ENCODE assay signal across 15 cellular contexts in the genomic region with DNA sequence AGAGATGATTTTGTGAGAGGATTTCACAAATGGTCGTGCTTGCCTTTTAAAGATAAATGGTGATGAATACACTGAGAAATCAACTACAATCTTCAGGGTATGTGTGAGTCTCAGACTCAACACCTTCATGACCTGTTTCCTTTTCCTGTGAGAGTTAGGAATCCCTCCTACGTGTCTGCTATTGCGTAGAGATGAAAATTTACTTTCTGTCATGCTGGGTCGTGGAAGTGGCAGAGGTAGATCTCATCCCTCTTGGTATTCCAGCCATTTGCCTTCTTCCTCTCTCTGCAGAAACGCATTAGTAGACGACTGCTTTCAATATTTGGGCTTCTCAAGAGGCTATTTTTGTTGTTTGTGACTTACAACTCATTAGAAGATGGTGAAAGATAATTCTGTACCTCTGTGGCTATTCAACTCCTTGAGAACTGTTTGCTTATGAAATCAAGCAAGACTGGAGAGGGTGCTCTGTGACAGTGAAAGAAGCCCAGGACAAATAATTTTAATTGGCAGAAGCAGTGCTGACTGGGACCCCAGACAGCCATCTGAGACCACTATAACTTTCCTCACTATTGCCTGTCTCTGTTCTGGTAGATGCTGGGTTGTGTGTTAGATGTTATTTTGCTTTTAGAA.
DNase-seq lines count a peak whose midpoint lies in the region; ATAC-seq and TF ChIP-seq lines count a peak whose summit lies in the region.
"Had no signal": no experiment of that assay in that cellular context is flagged by ENCODE, and none has a peak within 500 bp of the region (broad histone marks: within the 10 kb centered on the region; RNA-seq: fewer than 3 reads in every experiment).

No MANE protein-coding gene starts in this region.

- H3K27me3 Mint-ChIP-seq in activated T-cell treated with anti-CD3 and anti-CD28 coated beads, Interleukin-2, amount 50 U/mL, for 72 hours (ENCODE audit: low read depth), result no peaks in the 10 kb centered on the region
- no peaks in the 10 kb centered on the region for H3K27me3 Mint-ChIP-seq in chondrocyte (ENCODE audit: low read depth)
- H3K27me3 Mint-ChIP-seq in naive thymus-derived CD4-positive, alpha-beta T cell, result no peaks in the 10 kb centered on the region

- TF ChIP-seq POLR2A in spleen (IDR thresholded peaks at IDR 0.05), result no peak

- no peaks in the 10 kb centered on the region for H3K36me3 ChIP-seq in naive thymus-derived CD4-positive, alpha-beta T cell (ENCODE audit: control insufficient read depth in 2 of 3, insufficient read depth in 3 of 3, low read length in 3 of 3)
- H3K36me3 ChIP-seq in tibial artery (no peaks in the 10 kb centered on the region), spleen (no peaks in the 10 kb centered on the region)

- peak overlapping the region; percentile 44 for H3K27ac Mint-ChIP-seq in activated T-cell treated with anti-CD3 and anti-CD28 coated beads, Interleukin-2, amount 50 U/mL, for 72 hours
- H3K27ac Mint-ChIP-seq in chondrocyte (ENCODE audit: unreplicated experiment), result peak overlapping the region; percentile 73
- H3K27ac Mint-ChIP-seq in naive thymus-derived CD4-positive, alpha-beta T cell, result no peak overlapping the region
- H3K27ac Mint-ChIP-seq: H9 had no signal

- H3K27me3 ChIP-seq in naive thymus-derived CD4-positive, alpha-beta T cell (ENCODE audit: control insufficient read depth in 2 of 2, insufficient read depth in 2 of 2, low read length in 2 of 2), result no peaks in the 10 kb centered on the region
- H3K27me3 ChIP-seq in tibial artery, result no peaks in the 10 kb centered on the region
- H3K27me3 ChIP-seq in spleen (replicated peaks in 1 of 7), result no peaks in the 10 kb centered on the region

- CTCF ChIA-PET in naive thymus-derived CD4-positive, alpha-beta T cell (lab: Charles Lee), result no interaction called here

- DNase-seq in activated T-cell treated with anti-CD3 and anti-CD28 coated beads, Interleukin-2, amount 50 U/mL, for 72 hours, result no peak
- no peak for DNase-seq in activated T-cell treated with anti-CD3 and anti-CD28 coated beads, Interleukin-2, amount 50 U/mL, for 48 hours
- DNase-seq in chondrocyte (ENCODE audit: low spot score) (no peak), tibial artery (no peak), spleen (no peak), DMS 273 treated with DMSO at 0.1 percent for 48 hours (lab: John Stamatoyannopoulos, UW) (no peak), NOMO-1 treated with DMSO at 0.1 percent for 48 hours (lab: John Stamatoyannopoulos, UW; ENCODE audit: unreplicated experiment) (no peak)
- DNase-seq in naive thymus-derived CD4-positive, alpha-beta T cell, result no peak
- DNase-seq: H9, NCI-H1092 treated with DMSO at 0.1 percent for 48 hours, NCI-H1694, NCI-H446, PC-3 had no signal

- H3K4me1 Mint-ChIP-seq in activated T-cell treated with anti-CD3 and anti-CD28 coated beads, Interleukin-2, amount 50 U/mL, for 72 hours (ENCODE audit: low read depth), result no peaks in the 10 kb centered on the region
- H3K4me1 Mint-ChIP-seq in chondrocyte (ENCODE audit: low read depth), result peaks cover 48% of the 10 kb centered on the region
- peaks cover 0 to 19% (median 12%) of the 10 kb centered on the region in 7 donors for H3K4me1 Mint-ChIP-seq in naive thymus-derived CD4-positive, alpha-beta T cell

- H3K9me3 Mint-ChIP-seq in activated T-cell treated with anti-CD3 and anti-CD28 coated beads, Interleukin-2, amount 50 U/mL, for 72 hours, result no peaks in the 10 kb centered on the region
- no peaks in the 10 kb centered on the region for H3K9me3 Mint-ChIP-seq in chondrocyte (ENCODE audit: low read depth)
- H3K9me3 Mint-ChIP-seq in naive thymus-derived CD4-positive, alpha-beta T cell, result no peaks in the 10 kb centered on the region
- H3K9me3 Mint-ChIP-seq: H9 had no signal

- WGBS in spleen, 5 donors, result 75 to 85% (median 78%) methylated on average over 6 of the region's 6 CpGs

- peaks cover 0 to 7% of the 10 kb centered on the region in 2 donors for H3K4me1 ChIP-seq in naive thymus-derived CD4-positive, alpha-beta T cell (ENCODE audit: control insufficient read depth in 2 of 2, insufficient read depth in 2 of 2, low read length in 2 of 2)
- peaks cover 0 to 60% (median 38%) of the 10 kb centered on the region in 4 donors for H3K4me1 ChIP-seq in tibial artery
- peaks cover 12 to 21% (median 14%) of the 10 kb centered on the region in 6 donors for H3K4me1 ChIP-seq in spleen

- H3K4me3 ChIP-seq in naive thymus-derived CD4-positive, alpha-beta T cell (ENCODE audit: low read length), result no peak overlapping the region
- H3K4me3 ChIP-seq in tibial artery (no peak overlapping the region), spleen (no peak overlapping the region)
- H3K4me3 ChIP-seq: A549 had no signal

- TF ChIP-seq CTCF in chondrocyte (IDR thresholded peaks at IDR 0.05) (no peak), tibial artery (IDR thresholded peaks at IDR 0.05) (no peak), spleen (IDR thresholded peaks at IDR 0.05 in 8 of 11, conservative IDR thresholded peaks at IDR 0.05 in 3 of 11) (no peak)

- intact Hi-C loops in naive thymus-derived CD4-positive, alpha-beta T cell (cut with micrococcal nuclease), result no loop called here
- intact Hi-C loops in tibial artery (cut with DNase I; ENCODE audit: low total_unique reads) (no loop called here), spleen (cut with DNase I; ENCODE audit: low total_unique reads) (no loop called here)

- no peaks in the 10 kb centered on the region for H3K36me3 Mint-ChIP-seq in activated T-cell treated with anti-CD3 and anti-CD28 coated beads, Interleukin-2, amount 50 U/mL, for 72 hours (ENCODE audit: insufficient read depth in 2 of 2)
- no peaks in the 10 kb centered on the region for H3K36me3 Mint-ChIP-seq in chondrocyte (ENCODE audit: low read depth)
- H3K36me3 Mint-ChIP-seq in naive thymus-derived CD4-positive, alpha-beta T cell, result no peaks in the 10 kb centered on the region

- H3K4me3 Mint-ChIP-seq in activated T-cell treated with anti-CD3 and anti-CD28 coated beads, Interleukin-2, amount 50 U/mL, for 72 hours, result no peak overlapping the region
- no peak overlapping the region for H3K4me3 Mint-ChIP-seq in chondrocyte (ENCODE audit: unreplicated experiment)
- peak overlapping the region in 1 of 10 donors; percentile 26 for H3K4me3 Mint-ChIP-seq in naive thymus-derived CD4-positive, alpha-beta T cell
- H3K4me3 Mint-ChIP-seq: H9 had no signal

- H3K27ac ChIP-seq in naive thymus-derived CD4-positive, alpha-beta T cell (ENCODE audit: low read depth, low read length), result no peak overlapping the region
- H3K27ac ChIP-seq in tibial artery (peak overlapping the region; percentile 47 to 55), spleen (peak overlapping the region in 2 of 8 donors; percentile 19 to 47)
- H3K27ac ChIP-seq: HL-60 had no signal

- ATAC-seq in activated T-cell treated with anti-CD3 and anti-CD28 coated beads, Interleukin-2, amount 50 U/mL, for 72 hours (replicated peaks in 1 of 2), result no peak
- peak; percentile 73 for ATAC-seq in naive thymus-derived CD4-positive, alpha-beta T cell
- ATAC-seq: A549, PC-3 had no signal

- POLR2A ChIA-PET in naive thymus-derived CD4-positive, alpha-beta T cell (lab: Charles Lee), result no interaction called here

- H3K9me3 ChIP-seq in naive thymus-derived CD4-positive, alpha-beta T cell (ENCODE audit: control insufficient read depth in 2 of 3, low read length in 3 of 3), result no peaks in the 10 kb centered on the region
- no peaks in the 10 kb centered on the region for H3K9me3 ChIP-seq in tibial artery
- H3K9me3 ChIP-seq in spleen, result no peaks in the 10 kb centered on the region
- H3K9me3 ChIP-seq: A549 had no signal

Comparison
In these comparisons a context has a peak if more than half of its experiments do, and no peak if none do; other contexts are left out.
1. H3K27ac Mint-ChIP-seq: peak in activated T-cell treated with anti-CD3 and anti-CD28 coated beads, Interleukin-2, amount 50 U/mL, for 72 hours (single experiment) and chondrocyte (single experiment); none in naive thymus-derived CD4-positive, alpha-beta T cell (0 of 9).